22 cellular contexts compared by ENCODE assay signal in genomic region chr1:180966310-180966709, GRCh38. TPM values are rescaled to one million over a fixed set of nuclear protein-coding genes. Genes with fewer than 3 reads are reported as not detected.
DNase-seq lines count a peak whose midpoint lies in the region; ATAC-seq and TF ChIP-seq lines count a peak whose summit lies in the region.
"Had no signal": no experiment of that assay in that cellular context is flagged by ENCODE, and none has a peak within 500 bp of the region (broad histone marks: within the 10 kb centered on the region; RNA-seq: fewer than 3 reads in every experiment).

No MANE protein-coding gene starts in this region.

- POLR2A ChIA-PET in RWPE1 (lab: Yijun Ruan, JAX; ENCODE audit: low non-redundant PET): no interaction called here
- POLR2A ChIA-PET in activated CD4-positive, alpha-beta memory T cell treated with anti-CD3 and anti-CD28 coated beads, Interleukin-2, amount 10 ng/mL, durations not matched to agents 7 days and 5 days (lab: Charles Lee): no interaction called here

- H3K36me3 Mint-ChIP-seq in CD4-positive, CD25-positive, alpha-beta regulatory T cell: peaks cover 38% of the 10 kb centered on the region
- H3K36me3 Mint-ChIP-seq in activated naive CD8-positive, alpha-beta T cell treated with anti-CD3 and anti-CD28 coated beads for 36 hours: peaks cover 31% of the 10 kb centered on the region
- H3K36me3 Mint-ChIP-seq in nephron progenitor cell (ENCODE audit: low read depth): peaks cover 68% of the 10 kb centered on the region
- peaks cover 33% of the 10 kb centered on the region for H3K36me3 Mint-ChIP-seq in activated CD4-positive, alpha-beta memory T cell treated with anti-CD3 and anti-CD28 coated beads, Interleukin-2, amount 10 ng/mL, durations not matched to agents 7 days and 5 days (ENCODE audit: low read depth)

- no peaks in the 10 kb centered on the region for H3K4me1 ChIP-seq in CD4-positive, CD25-positive, alpha-beta regulatory T cell (ENCODE audit: control insufficient read depth, insufficient read depth, low read length, poor library complexity, severe bottlenecking)

- CTCF ChIA-PET in RWPE1 (lab: Yijun Ruan, JAX): interaction anchor here (0.7 kb wide), 1 partner anchor 790 kb away, joined by 3 read pairs; no protein-coding TSS in a partner anchor
- CTCF ChIA-PET in activated CD4-positive, alpha-beta memory T cell treated with anti-CD3 and anti-CD28 coated beads, Interleukin-2, amount 10 ng/mL, durations not matched to agents 7 days and 5 days (lab: Charles Lee): no interaction called here

- H3K4me3 ChIP-seq in CD4-positive, CD25-positive, alpha-beta regulatory T cell (ENCODE audit: low read depth, low read length): no peak overlapping the region
- H3K4me3 ChIP-seq: BLaER1 treated with 17β-estradiol and CSF1 and Interleukin-3, amounts not matched to agents 10 nM and 100 nM; GM23248; MG63 had no signal

- DNase-seq in CD4-positive, CD25-positive, alpha-beta regulatory T cell: no peak
- peak; percentile 23 for DNase-seq in GM13977 (ENCODE audit: low spot score)
- no peak for DNase-seq in activated naive CD8-positive, alpha-beta T cell treated with anti-CD3 and anti-CD28 coated beads for 36 hours
- no peak for DNase-seq in nephron progenitor cell
- no peak for DNase-seq in RWPE1 (ENCODE audit: low spot score)
- no peak for DNase-seq in activated CD4-positive, alpha-beta memory T cell treated with anti-CD3 and anti-CD28 coated beads, Interleukin-2, amount 10 ng/mL, durations not matched to agents 7 days and 5 days
- DNase-seq: CD8-positive, alpha-beta memory T cell; DMS79; GM23248; Karpas-422; MG63; NCI-H1048; NCI-H1436; NCI-H1930; NCI-H2171; NCI-H446; NCI-H526 treated with DMSO at 0.1 percent for 48 hours had no signal

- H3K4me1 Mint-ChIP-seq in CD4-positive, CD25-positive, alpha-beta regulatory T cell: peaks cover 5 to 18% (median 9%) of the 10 kb centered on the region in 4 donors
- peaks cover 23% of the 10 kb centered on the region for H3K4me1 Mint-ChIP-seq in activated naive CD8-positive, alpha-beta T cell treated with anti-CD3 and anti-CD28 coated beads for 36 hours
- peaks cover 62% of the 10 kb centered on the region for H3K4me1 Mint-ChIP-seq in nephron progenitor cell
- peaks cover 3% of the 10 kb centered on the region for H3K4me1 Mint-ChIP-seq in activated CD4-positive, alpha-beta memory T cell treated with anti-CD3 and anti-CD28 coated beads, Interleukin-2, amount 10 ng/mL, durations not matched to agents 7 days and 5 days

- ATAC-seq in CD4-positive, CD25-positive, alpha-beta regulatory T cell (ENCODE audit: low read depth in 2 of 2): no peak
- ATAC-seq in HG02759 (IDR thresholded peaks at IDR 0.05; ENCODE audit: unreplicated experiment): no peak
- ATAC-seq: HCT116, Panc1 had no signal

- no peak overlapping the region for H3K27ac ChIP-seq in CD4-positive, CD25-positive, alpha-beta regulatory T cell (ENCODE audit: insufficient read depth, low read length, poor library complexity, severe bottlenecking)
- no peak overlapping the region for H3K27ac ChIP-seq in RWPE1
- H3K27ac ChIP-seq: BLaER1 treated with 17β-estradiol and CSF1 and Interleukin-3, amounts not matched to agents 10 nM and 100 nM; GM23248 had no signal

- H3K27me3 Mint-ChIP-seq in CD4-positive, CD25-positive, alpha-beta regulatory T cell: no peaks in the 10 kb centered on the region
- no peaks in the 10 kb centered on the region for H3K27me3 Mint-ChIP-seq in activated naive CD8-positive, alpha-beta T cell treated with anti-CD3 and anti-CD28 coated beads for 36 hours
- no peaks in the 10 kb centered on the region for H3K27me3 Mint-ChIP-seq in nephron progenitor cell (ENCODE audit: low read depth, poor library complexity)
- no peaks in the 10 kb centered on the region for H3K27me3 Mint-ChIP-seq in activated CD4-positive, alpha-beta memory T cell treated with anti-CD3 and anti-CD28 coated beads, Interleukin-2, amount 10 ng/mL, durations not matched to agents 7 days and 5 days
- H3K27me3 Mint-ChIP-seq: IgD-negative memory B cell had no signal

- in situ Hi-C loops in GM13977 (cut with MboI; ENCODE audit: low pct_unique_long_range_greater_than_20kb, low sequenced_read_pairs, unreplicated experiment): no loop called here

- H3K9me3 Mint-ChIP-seq in CD4-positive, CD25-positive, alpha-beta regulatory T cell: no peaks in the 10 kb centered on the region
- H3K9me3 Mint-ChIP-seq in activated naive CD8-positive, alpha-beta T cell treated with anti-CD3 and anti-CD28 coated beads for 36 hours: no peaks in the 10 kb centered on the region
- H3K9me3 Mint-ChIP-seq in nephron progenitor cell: peaks cover 3% of the 10 kb centered on the region
- H3K9me3 Mint-ChIP-seq in activated CD4-positive, alpha-beta memory T cell treated with anti-CD3 and anti-CD28 coated beads, Interleukin-2, amount 10 ng/mL, durations not matched to agents 7 days and 5 days: no peaks in the 10 kb centered on the region
- H3K9me3 Mint-ChIP-seq: CD8-positive, alpha-beta memory T cell; IgD-negative memory B cell had no signal

- no peaks in the 10 kb centered on the region for H3K27me3 ChIP-seq in CD4-positive, CD25-positive, alpha-beta regulatory T cell (ENCODE audit: control insufficient read depth, insufficient read depth, low read length)
- H3K27me3 ChIP-seq: BLaER1 treated with 17β-estradiol and CSF1 and Interleukin-3, amounts not matched to agents 10 nM and 100 nM; MG63 had no signal

- H3K36me3 ChIP-seq in CD4-positive, CD25-positive, alpha-beta regulatory T cell (ENCODE audit: control insufficient read depth, insufficient read depth, low read length): peaks cover 22% of the 10 kb centered on the region

- H3K4me3 Mint-ChIP-seq in CD4-positive, CD25-positive, alpha-beta regulatory T cell: no peak overlapping the region
- no peak overlapping the region for H3K4me3 Mint-ChIP-seq in activated naive CD8-positive, alpha-beta T cell treated with anti-CD3 and anti-CD28 coated beads for 36 hours
- no peak overlapping the region for H3K4me3 Mint-ChIP-seq in nephron progenitor cell
- H3K4me3 Mint-ChIP-seq in activated CD4-positive, alpha-beta memory T cell treated with anti-CD3 and anti-CD28 coated beads, Interleukin-2, amount 10 ng/mL, durations not matched to agents 7 days and 5 days: no peak overlapping the region
- H3K4me3 Mint-ChIP-seq: CD8-positive, alpha-beta memory T cell; IgD-negative memory B cell had no signal

- TF ChIP-seq CTCF in GM13977 (IDR thresholded peaks at IDR 0.05; ENCODE audit: extremely low read depth, insufficient read depth, missing control alignments) (no peak), nephron progenitor cell (IDR thresholded peaks at IDR 0.05) (no peak), RWPE1 (conservative IDR thresholded peaks at IDR 0.05; ENCODE audit: low read depth) (no peak)

- no peaks in the 10 kb centered on the region for H3K9me3 ChIP-seq in CD4-positive, CD25-positive, alpha-beta regulatory T cell (ENCODE audit: control insufficient read depth in 2 of 2, low read length in 2 of 2)
- H3K9me3 ChIP-seq: MG63 had no signal

- peak overlapping the region in 2 of 3 donors; percentile 5 to 75 for H3K27ac Mint-ChIP-seq in CD4-positive, CD25-positive, alpha-beta regulatory T cell
- peak overlapping the region; percentile 12 for H3K27ac Mint-ChIP-seq in activated naive CD8-positive, alpha-beta T cell treated with anti-CD3 and anti-CD28 coated beads for 36 hours
- H3K27ac Mint-ChIP-seq in nephron progenitor cell: peak overlapping the region; percentile 90
- no peak overlapping the region for H3K27ac Mint-ChIP-seq in activated CD4-positive, alpha-beta memory T cell treated with anti-CD3 and anti-CD28 coated beads, Interleukin-2, amount 10 ng/mL, durations not matched to agents 7 days and 5 days
- H3K27ac Mint-ChIP-seq: IgD-negative memory B cell had no signal

RNA-seq across cellular contexts. Expression of gene KIAA1614, which starts 53.6 kb away (rescaled TPM):
- total RNA-seq in CD4-positive, CD25-positive, alpha-beta regulatory T cell: 0.20 TPM
- under 1 TPM in 2 of 4 donors, not detected in 2; 0.02 to 0.05 TPM for polyA plus RNA-seq in CD4-positive, CD25-positive, alpha-beta regulatory T cell
- under 1 TPM in 1 of 2 experiments, not detected in 1; 0.08 TPM for total RNA-seq in activated naive CD8-positive, alpha-beta T cell treated with anti-CD3 and anti-CD28 coated beads for 36 hours
- under 1 TPM; 0.03 to 0.13 TPM for total RNA-seq in activated CD4-positive, alpha-beta memory T cell treated with anti-CD3 and anti-CD28 coated beads, Interleukin-2, amount 10 ng/mL, durations not matched to agents 7 days and 5 days
- polyA plus RNA-seq: IgD-negative memory B cell had no signal

RNA-seq across cellular contexts. Expression of gene STX6, which starts 56.4 kb away (rescaled TPM):
- 15.5 TPM for total RNA-seq in CD4-positive, CD25-positive, alpha-beta regulatory T cell
- 10 to 100 TPM; 10.6 to 11.5 (median 11.3) TPM for polyA plus RNA-seq in CD4-positive, CD25-positive, alpha-beta regulatory T cell
- 10 to 100 TPM; 22.0 to 22.1 TPM for total RNA-seq in activated naive CD8-positive, alpha-beta T cell treated with anti-CD3 and anti-CD28 coated beads for 36 hours
- 10 to 100 TPM; 20.6 to 21.0 TPM for total RNA-seq in activated CD4-positive, alpha-beta memory T cell treated with anti-CD3 and anti-CD28 coated beads, Interleukin-2, amount 10 ng/mL, durations not matched to agents 7 days and 5 days
